Comparison of ENCODE assay signal across 8 cellular contexts in genomic region chr5:14270212-14270702, GRCh38.
A peak's percentile ranks its signal among the peaks of the same experiment; 100 is the strongest.
DNase-seq lines count a peak whose midpoint lies in the region; TF ChIP-seq lines count a peak whose summit lies in the region.

No MANE protein-coding gene starts in this region.

- H3K4me2 ChIP-seq in BLaER1, result peak overlapping the region; percentile 78

- H3K4me1 ChIP-seq in BLaER1 (peaks cover 71% of the 10 kb centered on the region), HUES6 (ENCODE audit: control insufficient read depth, insufficient read depth, low read length) (peaks cover 59% of the 10 kb centered on the region), breast epithelium (peaks cover 0 to 11% of the 10 kb centered on the region in 2 donors), tibial artery (peaks cover 0 to 80% (median 45%) of the 10 kb centered on the region in 4 donors)

- peak; percentile 69 to 71 (median 70) for TF ChIP-seq CTCF in breast epithelium (IDR thresholded peaks at IDR 0.05)
- peak; percentile 80 to 82 for TF ChIP-seq CTCF in tibial artery (IDR thresholded peaks at IDR 0.05)

- no peak for TF ChIP-seq POLR2A in breast epithelium (IDR thresholded peaks at IDR 0.05)

- no peak overlapping the region for H3K9ac ChIP-seq in BLaER1
- H3K9ac ChIP-seq in HUES6 (ENCODE audit: low read length), result peak overlapping the region; percentile 57

- H3K9me3 ChIP-seq in BLaER1 (no peaks in the 10 kb centered on the region), HUES6 (ENCODE audit: control insufficient read depth, insufficient read depth, low read depth, low read length) (no peaks in the 10 kb centered on the region), breast epithelium (no peaks in the 10 kb centered on the region), tibial artery (no peaks in the 10 kb centered on the region)

- H3K27me3 ChIP-seq in BLaER1, result no peaks in the 10 kb centered on the region
- no peaks in the 10 kb centered on the region for H3K27me3 ChIP-seq in HUES6 (ENCODE audit: control insufficient read depth, insufficient read depth, low read length)
- H3K27me3 ChIP-seq in breast epithelium, result no peaks in the 10 kb centered on the region
- H3K27me3 ChIP-seq in tibial artery, result no peaks in the 10 kb centered on the region

- DNase-seq in GM19238 (ENCODE audit: insufficient read length, low spot score), result peak; percentile 40
- DNase-seq in NCI-H82 treated with DMSO at 0.1 percent for 48 hours (lab: John Stamatoyannopoulos, UW; ENCODE audit: unreplicated experiment), result peak; percentile 74
- DNase-seq in breast epithelium (ENCODE audit: low spot score in 2 of 2), result no peak
- peak; percentile 62 for DNase-seq in kidney glomerular epithelial cell (lab: John Stamatoyannopoulos, UW)
- DNase-seq in tibial artery, result peak; percentile 49 to 85
- DNase-seq in stimulated activated CD4-positive, alpha-beta T cell treated with anti-CD3 and anti-CD28 coated beads, Interleukin-4, amount 100 ng/mL, for 1 hour, result no peak

- H3K36me3 ChIP-seq in BLaER1, result peaks cover 5% of the 10 kb centered on the region; the same call in 1 of the 2 replicates
- H3K36me3 ChIP-seq in HUES6 (ENCODE audit: control insufficient read depth, insufficient read depth, low read length), result peaks cover 6% of the 10 kb centered on the region; the same call in 1 of the 2 replicates
- no peaks in the 10 kb centered on the region for H3K36me3 ChIP-seq in breast epithelium
- peaks cover 0 to 5% (median 0%) of the 10 kb centered on the region in 3 donors for H3K36me3 ChIP-seq in tibial artery

- H3K4me3 ChIP-seq in BLaER1, result no peak overlapping the region
- peak overlapping the region; percentile 19; the same call in 1 of the 2 replicates for H3K4me3 ChIP-seq in HUES6 (ENCODE audit: low read depth, low read length)
- H3K4me3 ChIP-seq in breast epithelium, result no peak overlapping the region
- H3K4me3 ChIP-seq in tibial artery, result no peak overlapping the region

- peak overlapping the region; percentile 68; the same call in 1 of the 2 replicates for H3K27ac ChIP-seq in BLaER1
- peak overlapping the region; percentile 83 for H3K27ac ChIP-seq in HUES6 (ENCODE audit: low read depth, low read length)
- peak overlapping the region; percentile 50 to 52 for H3K27ac ChIP-seq in breast epithelium
- peak overlapping the region; percentile 25 to 29 for H3K27ac ChIP-seq in tibial artery

- intact Hi-C loops in breast epithelium (cut with DNase I; ENCODE audit: low total_unique reads) (no loop called here), tibial artery (cut with DNase I; ENCODE audit: low total_unique reads) (loop anchor here (1.0 kb wide), 1 partner anchor 161 kb away; no protein-coding TSS in a partner anchor)

- peaks cover 81% of the 10 kb centered on the region for H4K20me1 ChIP-seq in BLaER1

Comparison
In these comparisons a context has a peak if more than half of its experiments do, and no peak if none do; other contexts are left out.
1. H3K27ac ChIP-seq: peak in every context shown above with its lines; median percentile 83 in HUES6; 68 in BLaER1; 51 in breast epithelium; 27 in tibial artery.
2. DNase-seq: peak in GM19238 (single experiment), NCI-H82 treated with DMSO at 0.1 percent for 48 hours (single experiment), kidney glomerular epithelial cell (single experiment) and tibial artery (2 of 2); none in breast epithelium (0 of 2) and stimulated activated CD4-positive, alpha-beta T cell treated with anti-CD3 and anti-CD28 coated beads, Interleukin-4, amount 100 ng/mL, for 1 hour (single experiment).